In the genomic region with DNA sequence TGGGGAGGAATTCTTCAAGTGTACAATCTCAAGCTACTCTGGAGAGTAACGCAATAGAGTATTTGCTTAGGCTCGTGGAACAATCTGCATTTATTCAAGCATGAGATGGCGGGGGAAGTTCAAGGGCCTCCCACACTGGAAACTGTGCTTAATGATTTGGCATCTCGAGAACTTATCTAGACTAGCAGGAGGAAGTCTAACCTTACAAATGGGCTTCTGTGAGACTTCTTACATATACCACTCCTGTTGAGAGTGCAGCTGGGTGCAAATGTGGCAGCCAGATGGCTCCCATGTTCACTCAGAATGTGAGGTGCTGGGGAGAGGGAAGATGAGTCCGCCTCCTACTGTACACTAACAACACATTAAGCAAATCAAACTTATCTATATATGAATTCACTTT, we compare ENCODE assay signal across 1 cellular context.
A peak's percentile ranks its signal among the peaks of the same experiment; 100 is the strongest.
TF ChIP-seq lines count a peak whose summit lies in the region.

No MANE protein-coding gene starts in this region.

TF ChIP-seq in GM12878, 131 proteins besides CTCF, POLR2A, EP300 and RAD21:
- TF ChIP-seq, protein P1, sequence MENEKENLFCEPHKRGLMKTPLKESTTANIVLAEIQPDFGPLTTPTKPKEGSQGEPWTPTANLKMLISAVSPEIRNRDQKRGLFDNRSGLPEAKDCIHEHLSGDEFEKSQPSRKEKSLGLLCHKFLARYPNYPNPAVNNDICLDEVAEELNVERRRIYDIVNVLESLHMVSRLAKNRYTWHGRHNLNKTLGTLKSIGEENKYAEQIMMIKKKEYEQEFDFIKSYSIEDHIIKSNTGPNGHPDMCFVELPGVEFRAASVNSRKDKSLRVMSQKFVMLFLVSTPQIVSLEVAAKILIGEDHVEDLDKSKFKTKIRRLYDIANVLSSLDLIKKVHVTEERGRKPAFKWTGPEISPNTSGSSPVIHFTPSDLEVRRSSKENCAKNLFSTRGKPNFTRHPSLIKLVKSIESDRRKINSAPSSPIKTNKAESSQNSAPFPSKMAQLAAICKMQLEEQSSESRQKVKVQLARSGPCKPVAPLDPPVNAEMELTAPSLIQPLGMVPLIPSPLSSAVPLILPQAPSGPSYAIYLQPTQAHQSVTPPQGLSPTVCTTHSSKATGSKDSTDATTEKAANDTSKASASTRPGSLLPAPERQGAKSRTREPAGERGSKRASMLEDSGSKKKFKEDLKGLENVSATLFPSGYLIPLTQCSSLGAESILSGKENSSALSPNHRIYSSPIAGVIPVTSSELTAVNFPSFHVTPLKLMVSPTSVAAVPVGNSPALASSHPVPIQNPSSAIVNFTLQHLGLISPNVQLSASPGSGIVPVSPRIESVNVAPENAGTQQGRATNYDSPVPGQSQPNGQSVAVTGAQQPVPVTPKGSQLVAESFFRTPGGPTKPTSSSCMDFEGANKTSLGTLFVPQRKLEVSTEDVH (IDR thresholded peaks at IDR 0.05; ENCODE audit: low read depth, partially characterized antibody) = no peak
- TF ChIP-seq ETV6 (conservative IDR thresholded peaks at IDR 0.05 in 1 of 2, IDR thresholded peaks at IDR 0.05 in 1 of 2; ENCODE audit: borderline replicate concordance in 1 of 2, low read depth in 1 of 2) = no peak
- TF ChIP-seq SMC3 (IDR thresholded peaks at IDR 0.05; ENCODE audit: borderline replicate concordance, low read length) = peak; percentile 22; the same call in 1 of the 2 replicates
- TF ChIP-seq SIX5 (IDR thresholded peaks at IDR 0.05; ENCODE audit: low read depth, low read length, severe bottlenecking) = no peak
- TF ChIP-seq MXI1 (IDR thresholded peaks at IDR 0.05; ENCODE audit: low read depth, low read length) = no peak
- TF ChIP-seq, protein P2, sequence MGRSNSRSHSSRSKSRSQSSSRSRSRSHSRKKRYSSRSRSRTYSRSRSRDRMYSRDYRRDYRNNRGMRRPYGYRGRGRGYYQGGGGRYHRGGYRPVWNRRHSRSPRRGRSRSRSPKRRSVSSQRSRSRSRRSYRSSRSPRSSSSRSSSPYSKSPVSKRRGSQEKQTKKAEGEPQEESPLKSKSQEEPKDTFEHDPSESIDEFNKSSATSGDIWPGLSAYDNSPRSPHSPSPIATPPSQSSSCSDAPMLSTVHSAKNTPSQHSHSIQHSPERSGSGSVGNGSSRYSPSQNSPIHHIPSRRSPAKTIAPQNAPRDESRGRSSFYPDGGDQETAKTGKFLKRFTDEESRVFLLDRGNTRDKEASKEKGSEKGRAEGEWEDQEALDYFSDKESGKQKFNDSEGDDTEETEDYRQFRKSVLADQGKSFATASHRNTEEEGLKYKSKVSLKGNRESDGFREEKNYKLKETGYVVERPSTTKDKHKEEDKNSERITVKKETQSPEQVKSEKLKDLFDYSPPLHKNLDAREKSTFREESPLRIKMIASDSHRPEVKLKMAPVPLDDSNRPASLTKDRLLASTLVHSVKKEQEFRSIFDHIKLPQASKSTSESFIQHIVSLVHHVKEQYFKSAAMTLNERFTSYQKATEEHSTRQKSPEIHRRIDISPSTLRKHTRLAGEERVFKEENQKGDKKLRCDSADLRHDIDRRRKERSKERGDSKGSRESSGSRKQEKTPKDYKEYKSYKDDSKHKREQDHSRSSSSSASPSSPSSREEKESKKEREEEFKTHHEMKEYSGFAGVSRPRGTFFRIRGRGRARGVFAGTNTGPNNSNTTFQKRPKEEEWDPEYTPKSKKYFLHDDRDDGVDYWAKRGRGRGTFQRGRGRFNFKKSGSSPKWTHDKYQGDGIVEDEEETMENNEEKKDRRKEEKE (IDR thresholded peaks at IDR 0.05) = no peak
- TF ChIP-seq NFIC (IDR thresholded peaks at IDR 0.05; ENCODE audit: low read depth, low read length) = 0 out of 2 replicates have a peak, but pooled peaks have one; percentile 11
- peak in 1 of 2 experiments; percentile 63; a peak in 1 of 3 replicates for TF ChIP-seq EGR1 (IDR thresholded peaks at IDR 0.05; ENCODE audit: borderline replicate concordance in 1 of 2, low read depth in 2 of 2, low read length in 2 of 2)
- TF ChIP-seq NBN (IDR thresholded peaks at IDR 0.05) = 0 out of 2 replicates have a peak, but pooled peaks have one; percentile 43
- TF ChIP-seq EED (IDR thresholded peaks at IDR 0.05; ENCODE audit: low read depth) = 0 out of 2 replicates have a peak, but pooled peaks have one; percentile 12
